ENCODE assay signal across 1 cellular context in the genomic region with DNA sequence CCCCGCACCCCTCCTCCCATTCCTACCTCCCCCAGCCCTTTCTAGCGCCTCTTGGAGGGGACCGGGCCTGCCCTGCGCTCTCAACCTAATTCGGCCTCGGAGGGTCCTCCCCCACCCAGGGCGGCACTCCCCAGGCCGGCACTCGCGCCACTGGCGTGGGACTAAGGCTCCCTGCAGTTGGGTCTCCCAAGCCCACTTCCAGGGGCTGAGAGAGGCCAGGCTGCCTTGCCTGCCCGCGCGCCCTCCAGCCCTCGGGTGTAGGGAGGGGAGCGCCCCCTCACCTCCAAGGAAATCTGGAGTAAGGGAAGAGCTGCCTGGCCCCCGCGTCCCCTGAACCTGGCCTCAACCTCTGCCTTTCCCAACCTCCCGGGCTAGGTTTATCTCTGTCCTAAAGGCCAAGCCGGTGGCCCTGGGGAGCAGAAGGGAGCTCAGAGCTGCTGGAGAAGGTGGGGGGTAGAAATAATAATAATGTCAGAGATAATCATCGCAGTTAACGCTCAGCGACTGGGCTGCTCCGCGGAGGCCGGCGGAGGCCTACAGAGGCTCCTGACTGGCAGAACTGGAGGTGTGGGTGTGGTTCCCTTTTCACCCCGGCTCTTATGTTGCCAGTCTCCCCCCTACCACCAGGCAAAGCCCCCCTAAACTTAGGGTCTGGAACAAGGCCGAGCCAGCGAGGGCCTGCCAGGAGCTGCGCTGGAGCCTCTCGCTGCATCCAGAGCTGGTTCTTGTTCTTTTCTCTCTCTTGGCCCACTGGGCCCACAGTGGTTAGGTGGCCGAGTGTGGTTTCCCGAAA.
TF ChIP-seq lines count a peak whose summit lies in the region.

No MANE protein-coding gene starts in this region.

TF ChIP-seq in WTC11, 78 proteins besides CTCF, POLR2A, EP300 and RAD21 (continued from another document):
- TF ChIP-seq PRDM15 (CRISPR knock-in tag; IDR thresholded peaks at IDR 0.05) = no peak
- TF ChIP-seq, protein P1, sequence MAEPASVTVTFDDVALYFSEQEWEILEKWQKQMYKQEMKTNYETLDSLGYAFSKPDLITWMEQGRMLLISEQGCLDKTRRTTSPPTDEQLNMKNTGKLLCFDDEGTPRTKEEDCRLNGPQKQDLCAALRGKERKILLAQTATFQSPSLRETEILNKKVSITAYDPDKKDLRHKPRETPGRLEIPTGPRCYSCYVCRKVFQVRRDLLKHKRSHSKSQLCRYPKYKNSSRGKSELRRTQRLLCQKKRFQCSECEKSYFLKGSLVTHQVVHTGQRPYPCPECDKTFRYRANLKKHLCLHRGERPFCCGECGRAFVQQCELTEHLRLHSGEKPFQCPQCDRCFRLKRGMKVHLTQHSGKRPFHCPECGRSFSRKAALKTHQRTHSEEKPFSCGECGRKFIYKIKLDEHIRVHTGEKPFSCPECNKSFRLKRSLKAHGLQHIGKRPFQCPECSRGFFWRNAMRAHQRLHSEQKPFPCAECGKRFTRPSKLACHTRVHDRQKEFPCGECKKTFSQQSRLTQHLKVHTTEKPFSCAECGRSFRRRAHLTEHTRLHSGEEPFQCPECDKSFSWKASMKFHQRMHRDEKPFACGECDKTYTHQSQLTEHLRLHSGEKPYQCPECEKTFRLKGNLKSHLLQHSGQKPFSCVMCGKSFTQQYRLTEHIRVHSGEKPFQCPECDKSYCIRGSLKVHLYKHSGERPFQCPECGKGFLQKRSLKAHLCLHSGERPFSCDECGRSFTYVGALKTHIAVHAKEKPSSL (CRISPR knock-in tag; conservative IDR thresholded peaks at IDR 0.05) = no peak
- TF ChIP-seq, protein P2, sequence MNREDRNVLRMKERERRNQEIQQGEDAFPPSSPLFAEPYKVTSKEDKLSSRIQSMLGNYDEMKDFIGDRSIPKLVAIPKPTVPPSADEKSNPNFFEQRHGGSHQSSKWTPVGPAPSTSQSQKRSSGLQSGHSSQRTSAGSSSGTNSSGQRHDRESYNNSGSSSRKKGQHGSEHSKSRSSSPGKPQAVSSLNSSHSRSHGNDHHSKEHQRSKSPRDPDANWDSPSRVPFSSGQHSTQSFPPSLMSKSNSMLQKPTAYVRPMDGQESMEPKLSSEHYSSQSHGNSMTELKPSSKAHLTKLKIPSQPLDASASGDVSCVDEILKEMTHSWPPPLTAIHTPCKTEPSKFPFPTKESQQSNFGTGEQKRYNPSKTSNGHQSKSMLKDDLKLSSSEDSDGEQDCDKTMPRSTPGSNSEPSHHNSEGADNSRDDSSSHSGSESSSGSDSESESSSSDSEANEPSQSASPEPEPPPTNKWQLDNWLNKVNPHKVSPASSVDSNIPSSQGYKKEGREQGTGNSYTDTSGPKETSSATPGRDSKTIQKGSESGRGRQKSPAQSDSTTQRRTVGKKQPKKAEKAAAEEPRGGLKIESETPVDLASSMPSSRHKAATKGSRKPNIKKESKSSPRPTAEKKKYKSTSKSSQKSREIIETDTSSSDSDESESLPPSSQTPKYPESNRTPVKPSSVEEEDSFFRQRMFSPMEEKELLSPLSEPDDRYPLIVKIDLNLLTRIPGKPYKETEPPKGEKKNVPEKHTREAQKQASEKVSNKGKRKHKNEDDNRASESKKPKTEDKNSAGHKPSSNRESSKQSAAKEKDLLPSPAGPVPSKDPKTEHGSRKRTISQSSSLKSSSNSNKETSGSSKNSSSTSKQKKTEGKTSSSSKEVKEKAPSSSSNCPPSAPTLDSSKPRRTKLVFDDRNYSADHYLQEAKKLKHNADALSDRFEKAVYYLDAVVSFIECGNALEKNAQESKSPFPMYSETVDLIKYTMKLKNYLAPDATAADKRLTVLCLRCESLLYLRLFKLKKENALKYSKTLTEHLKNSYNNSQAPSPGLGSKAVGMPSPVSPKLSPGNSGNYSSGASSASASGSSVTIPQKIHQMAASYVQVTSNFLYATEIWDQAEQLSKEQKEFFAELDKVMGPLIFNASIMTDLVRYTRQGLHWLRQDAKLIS (CRISPR knock-in tag; IDR thresholded peaks at IDR 0.05; ENCODE audit: borderline replicate concordance) = no peak
- TF ChIP-seq JUN (CRISPR knock-in tag; IDR thresholded peaks at IDR 0.05) = 0 out of 2 replicates have a peak, but pooled peaks have one; percentile 71
- no peak for TF ChIP-seq FOXP4 (CRISPR knock-in tag; IDR thresholded peaks at IDR 0.05)
- TF ChIP-seq KAT7 (CRISPR knock-in tag; IDR thresholded peaks at IDR 0.05; ENCODE audit: borderline replicate concordance) = no peak
- TF ChIP-seq ZNF232 (CRISPR knock-in tag; IDR thresholded peaks at IDR 0.05) = 0 out of 2 replicates have a peak, but pooled peaks have one; percentile 49
- TF ChIP-seq NR3C1 (CRISPR knock-in tag; conservative IDR thresholded peaks at IDR 0.05; ENCODE audit: low read depth) = no peak; the same call in 1 of the 2 replicates
- TF ChIP-seq FOXP1 (CRISPR knock-in tag; IDR thresholded peaks at IDR 0.05; ENCODE audit: borderline replicate concordance) = no peak; the same call in 1 of the 2 replicates
- no peak for TF ChIP-seq ATF1 (CRISPR knock-in tag; IDR thresholded peaks at IDR 0.05)
- TF ChIP-seq ATF3 (CRISPR knock-in tag; conservative IDR thresholded peaks at IDR 0.05) = no peak
- TF ChIP-seq SOX15 (CRISPR knock-in tag; IDR thresholded peaks at IDR 0.05) = no peak
- TF ChIP-seq ZNF219 (CRISPR knock-in tag; IDR thresholded peaks at IDR 0.05; ENCODE audit: borderline replicate concordance) = no peak; the same call in 1 of the 2 replicates
- no peak for TF ChIP-seq RORB (CRISPR knock-in tag; IDR thresholded peaks at IDR 0.05)
- TF ChIP-seq, protein P3, sequence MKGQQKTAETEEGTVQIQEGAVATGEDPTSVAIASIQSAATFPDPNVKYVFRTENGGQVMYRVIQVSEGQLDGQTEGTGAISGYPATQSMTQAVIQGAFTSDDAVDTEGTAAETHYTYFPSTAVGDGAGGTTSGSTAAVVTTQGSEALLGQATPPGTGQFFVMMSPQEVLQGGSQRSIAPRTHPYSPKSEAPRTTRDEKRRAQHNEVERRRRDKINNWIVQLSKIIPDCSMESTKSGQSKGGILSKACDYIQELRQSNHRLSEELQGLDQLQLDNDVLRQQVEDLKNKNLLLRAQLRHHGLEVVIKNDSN (CRISPR knock-in tag; IDR thresholded peaks at IDR 0.05) = no peak
- TF ChIP-seq FOXK1 (CRISPR knock-in tag; IDR thresholded peaks at IDR 0.05) = 0 out of 2 replicates have a peak, but pooled peaks have one; percentile 16
- TF ChIP-seq, protein P4, sequence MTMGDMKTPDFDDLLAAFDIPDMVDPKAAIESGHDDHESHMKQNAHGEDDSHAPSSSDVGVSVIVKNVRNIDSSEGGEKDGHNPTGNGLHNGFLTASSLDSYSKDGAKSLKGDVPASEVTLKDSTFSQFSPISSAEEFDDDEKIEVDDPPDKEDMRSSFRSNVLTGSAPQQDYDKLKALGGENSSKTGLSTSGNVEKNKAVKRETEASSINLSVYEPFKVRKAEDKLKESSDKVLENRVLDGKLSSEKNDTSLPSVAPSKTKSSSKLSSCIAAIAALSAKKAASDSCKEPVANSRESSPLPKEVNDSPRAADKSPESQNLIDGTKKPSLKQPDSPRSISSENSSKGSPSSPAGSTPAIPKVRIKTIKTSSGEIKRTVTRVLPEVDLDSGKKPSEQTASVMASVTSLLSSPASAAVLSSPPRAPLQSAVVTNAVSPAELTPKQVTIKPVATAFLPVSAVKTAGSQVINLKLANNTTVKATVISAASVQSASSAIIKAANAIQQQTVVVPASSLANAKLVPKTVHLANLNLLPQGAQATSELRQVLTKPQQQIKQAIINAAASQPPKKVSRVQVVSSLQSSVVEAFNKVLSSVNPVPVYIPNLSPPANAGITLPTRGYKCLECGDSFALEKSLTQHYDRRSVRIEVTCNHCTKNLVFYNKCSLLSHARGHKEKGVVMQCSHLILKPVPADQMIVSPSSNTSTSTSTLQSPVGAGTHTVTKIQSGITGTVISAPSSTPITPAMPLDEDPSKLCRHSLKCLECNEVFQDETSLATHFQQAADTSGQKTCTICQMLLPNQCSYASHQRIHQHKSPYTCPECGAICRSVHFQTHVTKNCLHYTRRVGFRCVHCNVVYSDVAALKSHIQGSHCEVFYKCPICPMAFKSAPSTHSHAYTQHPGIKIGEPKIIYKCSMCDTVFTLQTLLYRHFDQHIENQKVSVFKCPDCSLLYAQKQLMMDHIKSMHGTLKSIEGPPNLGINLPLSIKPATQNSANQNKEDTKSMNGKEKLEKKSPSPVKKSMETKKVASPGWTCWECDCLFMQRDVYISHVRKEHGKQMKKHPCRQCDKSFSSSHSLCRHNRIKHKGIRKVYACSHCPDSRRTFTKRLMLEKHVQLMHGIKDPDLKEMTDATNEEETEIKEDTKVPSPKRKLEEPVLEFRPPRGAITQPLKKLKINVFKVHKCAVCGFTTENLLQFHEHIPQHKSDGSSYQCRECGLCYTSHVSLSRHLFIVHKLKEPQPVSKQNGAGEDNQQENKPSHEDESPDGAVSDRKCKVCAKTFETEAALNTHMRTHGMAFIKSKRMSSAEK (CRISPR knock-in tag; IDR thresholded peaks at IDR 0.05; ENCODE audit: borderline replicate concordance) = no peak
- TF ChIP-seq EMX1 (CRISPR knock-in tag; IDR thresholded peaks at IDR 0.05) = no peak
- TF ChIP-seq TEAD4 (CRISPR knock-in tag; IDR thresholded peaks at IDR 0.05) = 0 out of 2 replicates have a peak, but pooled peaks have one; percentile 59
- 0 out of 2 replicates have a peak, but pooled peaks have one; percentile 21 for TF ChIP-seq ZNF317 (CRISPR knock-in tag; IDR thresholded peaks at IDR 0.05; ENCODE audit: borderline replicate concordance, low read depth)
- 0 out of 2 replicates have a peak, but pooled peaks have one; percentile 53 for TF ChIP-seq ETV6 (CRISPR knock-in tag; IDR thresholded peaks at IDR 0.05)
- no peak for TF ChIP-seq TEAD1 (CRISPR knock-in tag; IDR thresholded peaks at IDR 0.05)
- no peak for TF ChIP-seq NFATC4 (CRISPR knock-in tag; IDR thresholded peaks at IDR 0.05)
- TF ChIP-seq IRF2 (CRISPR knock-in tag; IDR thresholded peaks at IDR 0.05; ENCODE audit: borderline replicate concordance, low read depth) = no peak
- TF ChIP-seq, protein P5, sequence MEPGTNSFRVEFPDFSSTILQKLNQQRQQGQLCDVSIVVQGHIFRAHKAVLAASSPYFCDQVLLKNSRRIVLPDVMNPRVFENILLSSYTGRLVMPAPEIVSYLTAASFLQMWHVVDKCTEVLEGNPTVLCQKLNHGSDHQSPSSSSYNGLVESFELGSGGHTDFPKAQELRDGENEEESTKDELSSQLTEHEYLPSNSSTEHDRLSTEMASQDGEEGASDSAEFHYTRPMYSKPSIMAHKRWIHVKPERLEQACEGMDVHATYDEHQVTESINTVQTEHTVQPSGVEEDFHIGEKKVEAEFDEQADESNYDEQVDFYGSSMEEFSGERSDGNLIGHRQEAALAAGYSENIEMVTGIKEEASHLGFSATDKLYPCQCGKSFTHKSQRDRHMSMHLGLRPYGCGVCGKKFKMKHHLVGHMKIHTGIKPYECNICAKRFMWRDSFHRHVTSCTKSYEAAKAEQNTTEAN (CRISPR knock-in tag; IDR thresholded peaks at IDR 0.05) = no peak
- no peak for TF ChIP-seq CREM (CRISPR knock-in tag; IDR thresholded peaks at IDR 0.05)
- TF ChIP-seq ZBTB21 (CRISPR knock-in tag; IDR thresholded peaks at IDR 0.05; ENCODE audit: borderline replicate concordance) = no peak
- no peak for TF ChIP-seq ELF4 (CRISPR knock-in tag; IDR thresholded peaks at IDR 0.05; ENCODE audit: low read depth)
- no peak for TF ChIP-seq GTF2I (CRISPR knock-in tag; conservative IDR thresholded peaks at IDR 0.05)
TF ChIP-seq in WTC11: peak in this region for 6.
